ENCODE assay signal across 16 cellular contexts in genomic region chr12:51549637-51550036, GRCh38. TPM values are rescaled to one million over a fixed set of nuclear protein-coding genes. Genes with fewer than 3 reads are reported as not detected.
DNase-seq lines count a peak whose midpoint lies in the region; ATAC-seq and TF ChIP-seq lines count a peak whose summit lies in the region.
"Had no signal": no experiment of that assay in that cellular context is flagged by ENCODE, and none has a peak within 500 bp of the region (broad histone marks: within the 10 kb centered on the region; RNA-seq: fewer than 3 reads in every experiment).

No MANE protein-coding gene starts in this region.

- WGBS in mesenchymal stem cell, result 88% methylated on average over 8 of the region's 8 CpGs
- 79% methylated on average over 8 of the region's 8 CpGs for WGBS in prostate gland
- 73 to 85% (median 81%) methylated on average over 8 of the region's 8 CpGs for WGBS in stomach, 5 donors

- no peak overlapping the region for H3K4ac ChIP-seq in mesenchymal stem cell (ENCODE audit: low read depth in 1 of 2, low read length in 2 of 2)

- H2AFZ ChIP-seq in mesenchymal stem cell (ENCODE audit: low read depth, low read length), result no peak overlapping the region

- no peak for TF ChIP-seq POLR2A in prostate gland (IDR thresholded peaks at IDR 0.05)
- no peak for TF ChIP-seq POLR2A in stomach (IDR thresholded peaks at IDR 0.05)

- H2BK15ac ChIP-seq in mesenchymal stem cell (ENCODE audit: low read depth, poor library complexity, severe bottlenecking), result no peak overlapping the region

- H3K14ac ChIP-seq in mesenchymal stem cell (ENCODE audit: low read length in 2 of 2), result peak overlapping the region in 1 of 2 experiments; percentile 78

- H3K4me1 ChIP-seq in mesenchymal stem cell (ENCODE audit: control insufficient read depth, insufficient read depth, low read depth, low read length) (peaks cover 2% of the 10 kb centered on the region), prostate gland (replicated peaks) (no peaks in the 10 kb centered on the region), stomach (no peaks in the 10 kb centered on the region)

- H3K79me1 ChIP-seq in mesenchymal stem cell (replicated peaks; ENCODE audit: low read length, poor library complexity, severe bottlenecking), result no peaks in the 10 kb centered on the region

- H3K23ac ChIP-seq in mesenchymal stem cell (ENCODE audit: low read length in 2 of 2), result no peak overlapping the region

- peak; percentile 4 for DNase-seq in DMS153 (lab: John Stamatoyannopoulos, UW)
- no peak for DNase-seq in DMS153 treated with DMSO at 0.1 percent for 48 hours (lab: John Stamatoyannopoulos, UW; ENCODE audit: unreplicated experiment)
- peak; percentile 63 to 89 for DNase-seq in NCI-H2081 (lab: John Stamatoyannopoulos, UW)
- peak; percentile 93 to 95 for DNase-seq in SHP77 (lab: John Stamatoyannopoulos, UW)
- DNase-seq in mesenchymal stem cell, result no peak
- DNase-seq in prostate gland (ENCODE audit: low spot score), result no peak
- DNase-seq in stomach, result no peak
- DNase-seq: 8988T; activated CD4-positive, alpha-beta T cell treated with anti-CD3 and anti-CD28 coated beads for 1 hour; effector memory CD4-positive, alpha-beta T cell; MM.1S; NCI-H226; stimulated activated naive CD4-positive, alpha-beta T cell treated with Interleukin-2 at 50 U/mL for 16 hours; T-helper 9 cell had no signal

- H4K8ac ChIP-seq in mesenchymal stem cell (ENCODE audit: low read length), result no peak overlapping the region

- intact Hi-C loops in prostate gland (cut with DNase I), result no loop called here
- intact Hi-C loops in stomach (cut with DNase I; ENCODE audit: low total_unique reads), result no loop called here

- H2BK5ac ChIP-seq in mesenchymal stem cell (ENCODE audit: low read depth, low read length, poor library complexity, severe bottlenecking), result no peak overlapping the region

- no peak overlapping the region for H3K4me2 ChIP-seq in mesenchymal stem cell (ENCODE audit: low read length, poor library complexity, severe bottlenecking)

- ATAC-seq in GM18520 (IDR thresholded peaks at IDR 0.05; ENCODE audit: unreplicated experiment), result no peak

- H3K9me3 ChIP-seq in mesenchymal stem cell (ENCODE audit: control insufficient read depth, low read length) (peaks cover 16% of the 10 kb centered on the region), prostate gland (no peaks in the 10 kb centered on the region), stomach (peaks cover 0 to 7% (median 0%) of the 10 kb centered on the region in 4 donors)

- no peak overlapping the region for H4K91ac ChIP-seq in mesenchymal stem cell (ENCODE audit: low read length)

- TF ChIP-seq EP300 in stomach (IDR thresholded peaks at IDR 0.05), result no peak

- peak overlapping the region; percentile 20 for H3K9ac ChIP-seq in mesenchymal stem cell (ENCODE audit: low read length)

- no peak overlapping the region for H3K18ac ChIP-seq in mesenchymal stem cell (ENCODE audit: low read depth in 1 of 2, low read length in 2 of 2)

- no peak overlapping the region for H2BK120ac ChIP-seq in mesenchymal stem cell (ENCODE audit: low read depth, low read length)

- H3K27me3 ChIP-seq in mesenchymal stem cell (ENCODE audit: control insufficient read depth in 1 of 2, insufficient read depth in 1 of 2, low read length in 2 of 2) (peaks cover 2 to 13% of the 10 kb centered on the region in 2 experiments), prostate gland (replicated peaks; ENCODE audit: insufficient read depth) (no peaks in the 10 kb centered on the region), stomach (peaks cover 0 to 9% (median 0%) of the 10 kb centered on the region in 3 donors)

- no peak overlapping the region for H2BK12ac ChIP-seq in mesenchymal stem cell (ENCODE audit: low read length in 2 of 2)

- no peaks in the 10 kb centered on the region for H3K36me3 ChIP-seq in mesenchymal stem cell (ENCODE audit: control insufficient read depth in 1 of 2, insufficient read depth in 2 of 2, low read depth in 1 of 2, low read length in 2 of 2)
- no peaks in the 10 kb centered on the region for H3K36me3 ChIP-seq in prostate gland
- H3K36me3 ChIP-seq in stomach, result no peaks in the 10 kb centered on the region

- no peak for TF ChIP-seq CTCF in prostate gland (IDR thresholded peaks at IDR 0.05)
- TF ChIP-seq CTCF in stomach (IDR thresholded peaks at IDR 0.05), result no peak

- H3K27ac ChIP-seq in mesenchymal stem cell (ENCODE audit: low read length, poor library complexity, severe bottlenecking) (no peak overlapping the region), prostate gland (no peak overlapping the region), stomach (no peak overlapping the region)
- H3K27ac ChIP-seq: SK-N-MC had no signal

- H3K4me3 ChIP-seq in mesenchymal stem cell (ENCODE audit: insufficient read depth in 1 of 2, low read depth in 1 of 2, low read length in 2 of 2) (no peak overlapping the region), prostate gland (no peak overlapping the region), stomach (no peak overlapping the region)
- H3K4me3 ChIP-seq: SK-N-MC had no signal

- H2AK5ac ChIP-seq in mesenchymal stem cell (ENCODE audit: low read length, severe bottlenecking), result no peak overlapping the region

RNA-seq across cellular contexts. Expression of gene SCN8A, which starts 41.4 kb away (rescaled TPM):
- 1.7 TPM for polyA plus RNA-seq in mesenchymal stem cell (2013, experiment 1 of 2)
- polyA plus RNA-seq in mesenchymal stem cell (2013, experiment 2 of 2), result 1.4 TPM
- total RNA-seq in prostate gland, result 10 to 100 TPM in 1 of 2 donors, 1 to 10 TPM in 1; 7.6 to 10.4 TPM
- total RNA-seq in stomach, result 10 to 100 TPM in 2 of 5 donors, 1 to 10 TPM in 3; 1.2 to 19.6 (median 8.7) TPM
- under 1 TPM; 0.08 to 0.44 (median 0.31) TPM for polyA plus RNA-seq in stomach

Comparison
In these comparisons a context has a peak if more than half of its experiments do, and no peak if none do; other contexts are left out.
1. DNase-seq: peak in DMS153 (single experiment), NCI-H2081 (2 of 2) and SHP77 (2 of 2); none in DMS153 treated with DMSO at 0.1 percent for 48 hours (single experiment), mesenchymal stem cell (single experiment), prostate gland (single experiment) and stomach (single experiment).